Comparison of ENCODE assay signal across 13 cellular contexts in the genomic region with DNA sequence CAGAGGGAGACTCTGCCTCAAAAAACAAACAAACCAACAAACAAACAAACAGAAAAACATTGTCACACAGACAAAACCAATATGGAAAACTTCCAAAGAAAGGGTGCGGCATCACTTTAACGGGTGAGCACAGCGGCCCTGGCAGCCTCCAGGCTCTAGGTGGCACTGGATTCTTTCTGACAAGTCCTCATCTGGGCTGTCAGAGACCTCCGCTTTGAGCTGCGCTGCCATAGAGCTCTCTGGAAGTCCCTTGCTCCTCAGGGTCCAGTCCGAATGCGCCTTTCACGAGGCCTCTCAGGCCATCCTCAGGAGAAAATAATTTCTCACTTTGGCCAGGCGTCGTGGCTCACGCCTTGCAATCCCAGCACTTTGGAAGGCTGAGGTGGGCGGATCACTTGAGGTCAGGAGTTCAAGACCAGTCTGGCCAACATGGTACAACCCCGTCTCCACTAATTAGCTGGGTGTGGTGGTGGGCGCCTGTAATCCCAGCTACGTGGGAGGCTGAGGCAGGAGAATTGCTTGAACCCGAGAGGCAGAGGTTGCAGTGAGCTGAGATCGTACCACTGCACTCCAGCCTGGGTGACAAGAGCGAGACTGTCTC. TPM values are rescaled to one million over a fixed set of nuclear protein-coding genes. Genes with fewer than 3 reads are reported as not detected.
A peak's percentile ranks its signal among the peaks of the same experiment; 100 is the strongest.
DNase-seq lines count a peak whose midpoint lies in the region; TF ChIP-seq lines count a peak whose summit lies in the region.
"Not testable (repeated sequence)": the region's sequence is repeated elsewhere in the genome, so short reads cannot be mapped to it uniquely, and the experiment has no call there.
"Had no signal": no experiment of that assay in that cellular context is flagged by ENCODE, and none has a peak within 500 bp of the region (broad histone marks: within the 10 kb centered on the region; RNA-seq: fewer than 3 reads in every experiment).

No MANE protein-coding gene starts in this region.

- DNase-seq in COLO668 (lab: John Stamatoyannopoulos, UW; ENCODE audit: unreplicated experiment): peak; percentile 35
- DNase-seq in HT-29 (ENCODE audit: low spot score): peak; percentile 23
- peak; percentile 60 for DNase-seq in NCI-H69 (lab: John Stamatoyannopoulos, UW)
- peak; percentile 38 for DNase-seq in SW480 (ENCODE audit: low spot score)
- not testable (repeated sequence) for DNase-seq in cardiac fibroblast (ENCODE audit: low read depth in 2 of 2); neuronal stem cell (ENCODE audit: low spot score)

- H4K91ac ChIP-seq in neuronal stem cell (ENCODE audit: low read depth, low read length, poor library complexity): not testable (repeated sequence)

- no CpG with 5 or more reads among the region's 18 CpGs for WGBS in neuronal stem cell (ENCODE audit: extremely low coverage in 2 of 2, insufficient read length in 2 of 2, insufficient replicate concordance in 1 of 2), 2 donors

- H3K36me3 ChIP-seq in neuronal stem cell (replicated peaks in 1 of 2; ENCODE audit: control insufficient read depth in 2 of 2, insufficient read depth in 2 of 2, low read length in 2 of 2): peaks cover 25 to 61% of the 10 kb centered on the region in 2 donors

- H2BK5ac ChIP-seq in neuronal stem cell (ENCODE audit: low read length): not testable (repeated sequence)

- not testable (repeated sequence) for H3K23ac ChIP-seq in neuronal stem cell (ENCODE audit: low read depth, low read length, poor library complexity)

- H3K18ac ChIP-seq in neuronal stem cell (ENCODE audit: low read length): not testable (repeated sequence)

- peak overlapping the region; percentile 12 for H3K9ac ChIP-seq in neuronal stem cell (ENCODE audit: low read depth, low read length, poor library complexity)

- H3K4ac ChIP-seq in neuronal stem cell (ENCODE audit: low read length): not testable (repeated sequence)

- H3K4me3 ChIP-seq in cardiac fibroblast (replicated peaks in 1 of 2; ENCODE audit: low read depth in 2 of 2, low read length in 2 of 2); neuronal stem cell (ENCODE audit: low read length in 2 of 2): not testable (repeated sequence)

- not testable (repeated sequence) for H2BK15ac ChIP-seq in neuronal stem cell (ENCODE audit: low read length)

- H3K27me3 ChIP-seq in neuronal stem cell (ENCODE audit: control insufficient read depth in 3 of 3, insufficient read depth in 3 of 3, low read depth in 1 of 3, low read length in 3 of 3): not testable (repeated sequence)

- H3K9me3 ChIP-seq in neuronal stem cell (replicated peaks in 1 of 2; ENCODE audit: control insufficient read depth in 2 of 2, insufficient read depth in 1 of 2, low read depth in 1 of 2, low read length in 2 of 2): not testable (repeated sequence)

- not testable (repeated sequence) for H2AFZ ChIP-seq in neuronal stem cell (ENCODE audit: low read length)

- not testable (repeated sequence) for H3K14ac ChIP-seq in neuronal stem cell (ENCODE audit: low read length)

- H2BK120ac ChIP-seq in neuronal stem cell (ENCODE audit: low read depth, low read length): not testable (repeated sequence)

- not testable (repeated sequence) for H2AK5ac ChIP-seq in neuronal stem cell (ENCODE audit: low read depth, low read length)

- TF ChIP-seq CTCF in cardiac fibroblast (IDR thresholded peaks at IDR 0.05; ENCODE audit: low read depth, low read length): peak; percentile 4

- H3K4me2 ChIP-seq in neuronal stem cell (ENCODE audit: insufficient read depth, low read length, poor library complexity, severe bottlenecking): not testable (repeated sequence)

- H3K4me1 ChIP-seq in neuronal stem cell (ENCODE audit: control insufficient read depth in 2 of 2, insufficient read depth in 1 of 2, low read depth in 1 of 2, low read length in 2 of 2): not testable (repeated sequence)

- H2BK12ac ChIP-seq in neuronal stem cell (ENCODE audit: low read length): not testable (repeated sequence)

- not testable (repeated sequence) for H3K27ac ChIP-seq in neuronal stem cell (replicated peaks; ENCODE audit: low read length)

- not testable (repeated sequence) for H3K79me1 ChIP-seq in neuronal stem cell (ENCODE audit: low read depth, low read length)

- not testable (repeated sequence) for H4K8ac ChIP-seq in neuronal stem cell (ENCODE audit: low read depth, low read length)

RNA-seq across cellular contexts. Expression of gene SRM, which starts 4.2 kb away (rescaled TPM):
- total RNA-seq in HT-29 (2014; rRNA removed; shearing (Covaris generic)): 46.6 and 70.7 TPM in 2 replicates
- polyA plus RNA-seq in neuronal stem cell (2013, experiment 1 of 2): 135 TPM
- 132 TPM for polyA plus RNA-seq in neuronal stem cell (2013, experiment 2 of 2)

RNA-seq across cellular contexts. Expression of gene MASP2, which starts 17.0 kb away (rescaled TPM):
- 0.18 TPM in 1 of 2 replicates, not detected in the other for total RNA-seq in HT-29 (2014; rRNA removed; shearing (Covaris generic))
- 0.04 TPM for polyA plus RNA-seq in neuronal stem cell (2013, experiment 1 of 2)
- 0.04 TPM for polyA plus RNA-seq in neuronal stem cell (2013, experiment 2 of 2)
- total RNA-seq: ascending aorta, fibroblast of villous mesenchyme, left colon, mucosa of descending colon, occipital lobe, Right ventricle myocardium superior had no signal
- polyA plus RNA-seq: CD8-positive, alpha-beta memory T cell had no signal

RNA-seq across cellular contexts. Expression of gene EXOSC10, which starts 35.6 kb away (rescaled TPM):
- 47.6 and 50.5 TPM in 2 replicates for total RNA-seq in HT-29 (2014; rRNA removed; shearing (Covaris generic))
- polyA plus RNA-seq in neuronal stem cell (2013, experiment 1 of 2): 55.5 TPM
- polyA plus RNA-seq in neuronal stem cell (2013, experiment 2 of 2): 55.9 TPM

RNA-seq across cellular contexts. Expression of gene TARDBP, which starts 51.6 kb away (rescaled TPM):
- total RNA-seq in HT-29 (2014; rRNA removed; shearing (Covaris generic)): 55.7 and 59.7 TPM in 2 replicates
- polyA plus RNA-seq in neuronal stem cell (2013, experiment 1 of 2): 260 TPM
- 261 TPM for polyA plus RNA-seq in neuronal stem cell (2013, experiment 2 of 2)
